Comparison of ENCODE assay signal across 29 cellular contexts in the genomic region with DNA sequence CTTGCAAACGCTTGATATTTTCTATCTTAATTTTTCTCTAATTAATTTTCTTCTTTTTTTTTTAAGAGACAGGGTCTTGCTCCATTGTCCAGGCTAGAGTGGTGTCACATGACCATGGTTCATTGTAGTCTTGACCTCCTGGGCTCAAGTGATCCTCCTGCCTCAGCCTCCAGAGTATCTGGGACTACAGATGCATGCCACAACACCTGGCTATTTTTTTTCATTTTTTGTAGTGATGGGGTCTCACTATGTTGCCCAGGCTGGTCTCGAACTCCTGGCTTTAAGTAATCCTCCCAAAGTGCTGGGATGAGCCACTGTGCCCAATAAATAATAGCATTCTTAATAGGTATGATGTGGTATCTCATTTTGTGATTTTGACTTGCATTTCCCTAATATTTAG. TPM values are rescaled to one million over a fixed set of nuclear protein-coding genes. Genes with fewer than 3 reads are reported as not detected.
"Had no signal": no experiment of that assay in that cellular context is flagged by ENCODE, and none has a peak within 500 bp of the region (broad histone marks: within the 10 kb centered on the region; RNA-seq: fewer than 3 reads in every experiment).

No MANE protein-coding gene starts in this region.

- FAIRE-seq: small intestine, urothelium cell line had no signal

- H3K36me3 ChIP-seq: ovary, right lobe of liver, sigmoid colon, stomach, thoracic aorta, thyroid gland, tibial nerve, upper lobe of left lung, vagina had no signal

- H3K9ac ChIP-seq: neural progenitor cell, parathyroid adenoma had no signal

- H3K4me3 Mint-ChIP-seq: nephron; neural progenitor cell; stimulated activated effector memory CD8-positive, alpha-beta T cell treated with anti-CD3 and anti-CD28 coated beads, Interleukin-12 subunit alpha, Interleukin-12 subunit beta, amount 100 ng/mL, for 72 hours; stimulated activated naive B cell treated with anti-CD40 and anti-IgM and Interleukin-4, amounts not matched to agents 10 μg/mL and 1 μg/mL and 100 μg/mL, for 72 hours; stimulated activated naive CD8-positive, alpha-beta T cell treated with anti-CD3 and anti-CD28 coated beads, Interleukin-15, Interleukin-2, amounts not matched to agents 100 ng/mL and 50 ng/mL, for 24 hours had no signal

- H3K27ac ChIP-seq: neural progenitor cell, ovary, parathyroid adenoma, psoas muscle, sigmoid colon, stomach, thoracic aorta, thyroid gland, tibial nerve, upper lobe of left lung, vagina had no signal

- H3K9me3 ChIP-seq: ovary, psoas muscle, right lobe of liver, sigmoid colon, stomach, thoracic aorta, thyroid gland, tibial nerve, upper lobe of left lung, vagina had no signal

- H3K27ac Mint-ChIP-seq: nephron; progenitor cell of endocrine pancreas; stimulated activated effector memory CD8-positive, alpha-beta T cell treated with anti-CD3 and anti-CD28 coated beads, Interleukin-12 subunit alpha, Interleukin-12 subunit beta, amount 100 ng/mL, for 72 hours; stimulated activated naive B cell treated with anti-CD40 and anti-IgM and Interleukin-4, amounts not matched to agents 10 μg/mL and 1 μg/mL and 100 μg/mL, for 72 hours; stimulated activated naive CD8-positive, alpha-beta T cell treated with anti-CD3 and anti-CD28 coated beads, Interleukin-15, Interleukin-2, amounts not matched to agents 100 ng/mL and 50 ng/mL, for 24 hours had no signal

- ATAC-seq: psoas muscle; right cardiac atrium; stimulated activated effector memory CD8-positive, alpha-beta T cell treated with anti-CD3 and anti-CD28 coated beads, Interleukin-12 subunit alpha, Interleukin-12 subunit beta, amount 100 ng/mL, for 72 hours; stimulated activated naive B cell treated with anti-CD40 and anti-IgM and Interleukin-4, amounts not matched to agents 10 μg/mL and 1 μg/mL and 100 μg/mL, for 72 hours had no signal

- H3K9me3 Mint-ChIP-seq: nephron; stimulated activated effector memory CD8-positive, alpha-beta T cell treated with anti-CD3 and anti-CD28 coated beads, Interleukin-12 subunit alpha, Interleukin-12 subunit beta, amount 100 ng/mL, for 72 hours; stimulated activated naive B cell treated with anti-CD40 and anti-IgM and Interleukin-4, amounts not matched to agents 10 μg/mL and 1 μg/mL and 100 μg/mL, for 72 hours; stimulated activated naive CD8-positive, alpha-beta T cell treated with anti-CD3 and anti-CD28 coated beads, Interleukin-15, Interleukin-2, amounts not matched to agents 100 ng/mL and 50 ng/mL, for 24 hours had no signal

- H3K27me3 ChIP-seq: neural progenitor cell, ovary, right lobe of liver, sigmoid colon, stomach, thyroid gland, tibial nerve, upper lobe of left lung, vagina had no signal

- H3K27me3 Mint-ChIP-seq: progenitor cell of endocrine pancreas had no signal

- H2AFZ ChIP-seq: neural progenitor cell, parathyroid adenoma had no signal

- H3K4me2 ChIP-seq: neural progenitor cell had no signal

- H3K4me1 Mint-ChIP-seq: stimulated activated effector memory CD8-positive, alpha-beta T cell treated with anti-CD3 and anti-CD28 coated beads, Interleukin-12 subunit alpha, Interleukin-12 subunit beta, amount 100 ng/mL, for 72 hours had no signal

- DNase-seq: occipital lobe; ovary; posterior cingulate gyrus; psoas muscle; right cardiac atrium; right lobe of liver; sigmoid colon; small intestine; stimulated activated CD4-positive, alpha-beta T cell treated with anti-CD3 and anti-CD28 coated beads, Interleukin-15, amount 100 ng/mL, for 24 hours; stimulated activated CD4-positive, alpha-beta T cell treated with anti-CD3 and anti-CD28 coated beads, Interleukin-2, amount 100 ng/mL, for 24 hours; stimulated activated CD4-positive, alpha-beta T cell treated with anti-CD3 and anti-CD28 coated beads, Interleukin-2, amount 100 ng/mL, for 48 hours; stimulated activated CD4-positive, alpha-beta T cell treated with anti-CD3 and anti-CD28 coated beads, Interleukin-4, amount 100 ng/mL, for 24 hours; stimulated activated naive B cell treated with anti-CD40 and anti-IgM and Interleukin-4, amounts not matched to agents 10 μg/mL and 1 μg/mL and 100 μg/mL, for 72 hours; stimulated activated naive CD4-positive, alpha-beta T cell treated with Interleukin-2 at 50 U/mL for 16 hours; stomach; thyroid gland; trophoblast cell; upper lobe of left lung had no signal

- H3K4me1 ChIP-seq: parathyroid adenoma, psoas muscle, stomach, upper lobe of left lung, vagina had no signal

- H3K36me3 Mint-ChIP-seq: stimulated activated effector memory CD8-positive, alpha-beta T cell treated with anti-CD3 and anti-CD28 coated beads, Interleukin-12 subunit alpha, Interleukin-12 subunit beta, amount 100 ng/mL, for 72 hours; stimulated activated naive B cell treated with anti-CD40 and anti-IgM and Interleukin-4, amounts not matched to agents 10 μg/mL and 1 μg/mL and 100 μg/mL, for 72 hours had no signal

- H3K4me3 ChIP-seq: neural progenitor cell, ovary, psoas muscle, sigmoid colon, stomach, thoracic aorta, thyroid gland, tibial nerve, upper lobe of left lung, vagina had no signal

- H3K79me2 ChIP-seq: parathyroid adenoma had no signal

RNA-seq across cellular contexts. Expression of a gene that starts 32.3 kb away (rescaled TPM):
- total RNA-seq: progenitor cell of endocrine pancreas, vagina had no signal
- polyA plus RNA-seq: neural cell, psoas muscle, stomach had no signal
